Comparison of ENCODE assay signal across 8 cellular contexts in genomic region chr11:77091146-77091940, GRCh38. TPM values are rescaled to one million over a fixed set of nuclear protein-coding genes. Genes with fewer than 3 reads are reported as not detected.
DNase-seq lines count a peak whose midpoint lies in the region; ATAC-seq, FAIRE-seq and TF ChIP-seq lines count a peak whose summit lies in the region.

No MANE protein-coding gene starts in this region.

- TF ChIP-seq CTCF in mammary epithelial cell (conservative IDR thresholded peaks at IDR 0.05 in 1 of 2, IDR thresholded peaks at IDR 0.05 in 1 of 2; ENCODE audit: extremely low read depth in 1 of 2, insufficient read depth in 1 of 2, low read depth in 1 of 2, low read length in 2 of 2) (peak; percentile 96 to 98), kidney (IDR thresholded peaks at IDR 0.05; ENCODE audit: borderline replicate concordance, extremely low read depth, insufficient read depth) (peak; percentile 99)

- H3K27ac ChIP-seq in mammary epithelial cell (ENCODE audit: insufficient read depth, low read depth, low read length) (no peak overlapping the region), kidney (ENCODE audit: low read depth in 2 of 2, low read length in 2 of 2) (no peak overlapping the region)

- DNase-seq in 8988T (peak; percentile 98), GM18507 (ENCODE audit: extremely low spot score, insufficient read length, low read depth) (peak; percentile 86), NCI-H2196 treated with DMSO at 0.1 percent for 48 hours (lab: John Stamatoyannopoulos, UW; ENCODE audit: unreplicated experiment) (peak; percentile 56), mammary epithelial cell (peak; percentile 64), kidney (peak; percentile 85)
- peak; percentile 49 to 60 (median 54) for DNase-seq in activated CD4-positive, CD25-positive, alpha-beta regulatory T cell (lab: John Stamatoyannopoulos, UW)
- DNase-seq in stimulated activated CD4-positive, alpha-beta T cell treated with anti-CD3 and anti-CD28 coated beads, Interleukin-1b, Interleukin-23, amount 100 ng/mL, for 48 hours: peak; percentile 80

- FAIRE-seq in GM18507 (lab: Jason Lieb, UNC) (peak; percentile 94), kidney (lab: Jason Lieb, UNC) (no peak)

- BruUV-seq in mammary epithelial cell (replicated peaks; lab: Mats Ljungman, UMichigan): no TSS peak

- 46% methylated on average over 4 of the region's 9 CpGs for WGBS in mammary epithelial cell (ENCODE audit: low coverage, missing lambda C conversion rate)

- H3K4me1 ChIP-seq in mammary epithelial cell (ENCODE audit: insufficient read depth, low read length): no peaks in the 10 kb centered on the region
- H3K4me1 ChIP-seq in kidney (ENCODE audit: control insufficient read depth in 1 of 2, insufficient read depth in 1 of 2, low read depth in 1 of 2, low read length in 2 of 2): peaks cover 12 to 20% of the 10 kb centered on the region in 2 donors

- H3K9ac ChIP-seq in mammary epithelial cell (ENCODE audit: insufficient read depth, low read length) (no peak overlapping the region), kidney (ENCODE audit: low read length in 2 of 2) (no peak overlapping the region)

- H3K4me3 ChIP-seq in mammary epithelial cell (replicated peaks in 1 of 3; ENCODE audit: insufficient read depth in 1 of 3, low read depth in 2 of 3, low read length in 3 of 3) (no peak overlapping the region), kidney (ENCODE audit: low read length in 2 of 2) (no peak overlapping the region)

- no peaks in the 10 kb centered on the region for H3K27me3 ChIP-seq in mammary epithelial cell (ENCODE audit: insufficient read depth, low read length)

- CTCF ChIA-PET in mammary epithelial cell (lab: Charles Lee; ENCODE audit: low non-redundant PET): interaction anchor here (0.6 to 1.3 kb wide), 7 partner anchors 18 to 369 kb away, joined by 3 to 67 read pairs (median 5); no protein-coding TSS in a partner anchor

- no peak overlapping the region for H3K4me2 ChIP-seq in mammary epithelial cell (ENCODE audit: insufficient read depth, low read depth, low read length)

- H3K36me3 ChIP-seq in mammary epithelial cell (ENCODE audit: insufficient read depth, low read length): no peaks in the 10 kb centered on the region
- H3K36me3 ChIP-seq in kidney (ENCODE audit: control insufficient read depth in 1 of 2, insufficient read depth in 2 of 2, low read length in 2 of 2): no peaks in the 10 kb centered on the region

- dilution Hi-C loops in mammary epithelial cell (cut with HindIII; ENCODE audit: low sequenced_read_pairs): no loop called here

- peak; percentile 70 for ATAC-seq in HG03045 (IDR thresholded peaks at IDR 0.05; ENCODE audit: unreplicated experiment)

- H3K9me3 ChIP-seq in mammary epithelial cell (replicated peaks; ENCODE audit: insufficient read depth, low read length) (no peaks in the 10 kb centered on the region), kidney (ENCODE audit: control insufficient read depth in 1 of 2, low read length in 2 of 2) (no peaks in the 10 kb centered on the region)

- in situ Hi-C loops in mammary epithelial cell (cut with MboI; ENCODE audit: low sequenced_read_pairs in 2 of 2): no loop called here

- no peaks in the 10 kb centered on the region for H3K79me2 ChIP-seq in mammary epithelial cell (ENCODE audit: insufficient read depth, low read length)

- no peaks in the 10 kb centered on the region for H4K20me1 ChIP-seq in mammary epithelial cell (ENCODE audit: insufficient read depth, low read length)

- H2AFZ ChIP-seq in mammary epithelial cell (ENCODE audit: low read depth, low read length): no peak overlapping the region

- intact Hi-C loops in mammary epithelial cell (cut with micrococcal nuclease) (loop anchor here (1.0 kb wide), 4 partner anchors 25 to 284 kb away; partner anchors contain the start of gene CAPN5), kidney (cut with DNase I) (no loop called here)

RNA-seq across cellular contexts. Expression of gene OMP, which starts 11.3 kb away (rescaled TPM):
- total RNA-seq in mammary epithelial cell (not detected), kidney (1.8 TPM)
- polyA plus RNA-seq in mammary epithelial cell (not detected), kidney (ENCODE audit: insufficient read depth, low read depth, low replicate concordance) (not detected)
- not detected for polyA minus RNA-seq in mammary epithelial cell

RNA-seq across cellular contexts. Expression of gene CAPN5, which starts 24.6 kb away (rescaled TPM):
- total RNA-seq in mammary epithelial cell: 1 to 10 TPM; 3.0 to 4.3 TPM
- 1.5 TPM for polyA plus RNA-seq in mammary epithelial cell
- 1.7 TPM for polyA minus RNA-seq in mammary epithelial cell
- 36.0 TPM for total RNA-seq in kidney
- polyA plus RNA-seq in kidney (ENCODE audit: insufficient read depth, low read depth, low replicate concordance): 20.0 TPM

RNA-seq across cellular contexts. Expression of gene MYO7A, which starts 36.7 kb away (rescaled TPM):
- total RNA-seq in mammary epithelial cell: 1 to 10 TPM; 2.7 to 3.0 TPM
- 3.7 TPM for polyA plus RNA-seq in mammary epithelial cell
- 5.5 TPM for polyA minus RNA-seq in mammary epithelial cell
- 10.7 TPM for total RNA-seq in kidney
- 6.1 TPM for polyA plus RNA-seq in kidney (ENCODE audit: insufficient read depth, low read depth, low replicate concordance)

RNA-seq across cellular contexts. Expression of gene B3GNT6, which starts 57.1 kb away (rescaled TPM):
- total RNA-seq in mammary epithelial cell (not detected), kidney (not detected)
- polyA plus RNA-seq in mammary epithelial cell (not detected), kidney (ENCODE audit: insufficient read depth, low read depth, low replicate concordance) (not detected)
- not detected for polyA minus RNA-seq in mammary epithelial cell
